In genomic region chr13:77810430-77810829, GRCh38 we compare ENCODE assay signal across 9 cellular contexts.
DNase-seq lines count a peak whose midpoint lies in the region; ATAC-seq and TF ChIP-seq lines count a peak whose summit lies in the region.
"Had no signal": no experiment of that assay in that cellular context is flagged by ENCODE, and none has a peak within 500 bp of the region (broad histone marks: within the 10 kb centered on the region; RNA-seq: fewer than 3 reads in every experiment).

No MANE protein-coding gene starts in this region.

- no peaks in the 10 kb centered on the region for H3K9me3 ChIP-seq in spleen

- peaks cover 0 to 5% (median 0%) of the 10 kb centered on the region in 7 donors for H3K27me3 ChIP-seq in spleen (replicated peaks in 1 of 7)

- TF ChIP-seq POLR2A in spleen (IDR thresholded peaks at IDR 0.05), result no peak

- no peaks in the 10 kb centered on the region for H3K36me3 Mint-ChIP-seq in activated naive CD4-positive, alpha-beta T cell treated with anti-CD3 and anti-CD28 coated beads for 36 hours (ENCODE audit: low read depth)
- no peaks in the 10 kb centered on the region for H3K36me3 Mint-ChIP-seq in HFFc6 (ENCODE audit: low read depth)
- H3K36me3 Mint-ChIP-seq: stimulated activated naive B cell treated with anti-CD40 and anti-IgM and Interleukin-4, amounts not matched to agents 10 μg/mL and 1 μg/mL and 100 μg/mL, for 72 hours had no signal

- peaks cover 4% of the 10 kb centered on the region for H3K4me1 Mint-ChIP-seq in activated naive CD4-positive, alpha-beta T cell treated with anti-CD3 and anti-CD28 coated beads for 36 hours (ENCODE audit: low read depth)
- no peaks in the 10 kb centered on the region for H3K4me1 Mint-ChIP-seq in HFFc6 (ENCODE audit: low read depth)
- H3K4me1 Mint-ChIP-seq: stimulated activated naive B cell treated with anti-CD40 and anti-IgM and Interleukin-4, amounts not matched to agents 10 μg/mL and 1 μg/mL and 100 μg/mL, for 72 hours had no signal

- H3K27ac ChIP-seq in spleen, result no peak overlapping the region

- CTCF ChIA-PET in activated naive CD4-positive, alpha-beta T cell treated with anti-CD3 and anti-CD28 coated beads for 36 hours (lab: Charles Lee), result interaction anchor here (0.7 to 1.5 kb wide), 6 partner anchors 9 to 49 kb away, joined by 3 to 8 read pairs (median 3); no protein-coding TSS in a partner anchor

- WGBS in spleen, 5 donors, result 47 to 72% (median 59%) methylated on average over 2 of the region's 2 CpGs

- intact Hi-C loops in activated naive CD4-positive, alpha-beta T cell treated with anti-CD3 and anti-CD28 coated beads for 36 hours (cut with micrococcal nuclease), result loop anchor here (1.0 kb wide), 2 partner anchors 31 to 311 kb away; no protein-coding TSS in a partner anchor
- intact Hi-C loops in spleen (cut with DNase I; ENCODE audit: low total_unique reads), result no loop called here

- no peaks in the 10 kb centered on the region for H3K9me3 Mint-ChIP-seq in activated naive CD4-positive, alpha-beta T cell treated with anti-CD3 and anti-CD28 coated beads for 36 hours
- peaks cover 29% of the 10 kb centered on the region for H3K9me3 Mint-ChIP-seq in HFFc6
- H3K9me3 Mint-ChIP-seq: stimulated activated naive B cell treated with anti-CD40 and anti-IgM and Interleukin-4, amounts not matched to agents 10 μg/mL and 1 μg/mL and 100 μg/mL, for 72 hours had no signal

- H3K36me3 ChIP-seq in spleen, result no peaks in the 10 kb centered on the region

- H3K4me3 ChIP-seq in spleen, result no peak overlapping the region

- no peak for ATAC-seq in GM21528 (IDR thresholded peaks at IDR 0.05; ENCODE audit: low FRiP score, unreplicated experiment)

- no peak overlapping the region for H3K27ac Mint-ChIP-seq in activated naive CD4-positive, alpha-beta T cell treated with anti-CD3 and anti-CD28 coated beads for 36 hours
- no peak overlapping the region for H3K27ac Mint-ChIP-seq in HFFc6
- H3K27ac Mint-ChIP-seq: stimulated activated naive B cell treated with anti-CD40 and anti-IgM and Interleukin-4, amounts not matched to agents 10 μg/mL and 1 μg/mL and 100 μg/mL, for 72 hours had no signal

- H3K4me3 Mint-ChIP-seq in activated naive CD4-positive, alpha-beta T cell treated with anti-CD3 and anti-CD28 coated beads for 36 hours, result no peak overlapping the region
- H3K4me3 Mint-ChIP-seq in HFFc6, result no peak overlapping the region
- H3K4me3 Mint-ChIP-seq: stimulated activated naive B cell treated with anti-CD40 and anti-IgM and Interleukin-4, amounts not matched to agents 10 μg/mL and 1 μg/mL and 100 μg/mL, for 72 hours had no signal

- H3K27me3 Mint-ChIP-seq in activated naive CD4-positive, alpha-beta T cell treated with anti-CD3 and anti-CD28 coated beads for 36 hours (ENCODE audit: low read depth), result peaks cover 9% of the 10 kb centered on the region
- no peaks in the 10 kb centered on the region; the same call in 1 of the 2 replicates for H3K27me3 Mint-ChIP-seq in HFFc6 (ENCODE audit: insufficient read depth)

- TF ChIP-seq CTCF in HFFc6 (IDR thresholded peaks at IDR 0.05) (no peak), spleen (IDR thresholded peaks at IDR 0.05 in 8 of 11, conservative IDR thresholded peaks at IDR 0.05 in 3 of 11) (peak in 3 of 11 experiments; percentile 30 to 47 (median 38))

- DNase-seq in activated naive CD4-positive, alpha-beta T cell treated with anti-CD3 and anti-CD28 coated beads for 36 hours, result peak; percentile 11
- DNase-seq in activated naive CD4-positive, alpha-beta T cell (lab: John Stamatoyannopoulos, UW), result no peak
- DNase-seq in HFFc6 (peak; percentile 1), NCI-H526 (lab: John Stamatoyannopoulos, UW) (peak; percentile 49 to 71), fibroblast of gingiva (ENCODE audit: low read depth) (peak; percentile 59), NCI-H2029 (lab: John Stamatoyannopoulos, UW) (no peak), spleen (no peak)
- DNase-seq: stimulated activated naive B cell treated with anti-CD40 and anti-IgM and Interleukin-4, amounts not matched to agents 10 μg/mL and 1 μg/mL and 100 μg/mL, for 72 hours had no signal

- H3K4me1 ChIP-seq in spleen, result peaks cover 0 to 5% (median 0%) of the 10 kb centered on the region in 6 donors

Comparison
In these comparisons a context has a peak if more than half of its experiments do, and no peak if none do; other contexts are left out.
1. DNase-seq: peak in activated naive CD4-positive, alpha-beta T cell treated with anti-CD3 and anti-CD28 coated beads for 36 hours (single experiment), HFFc6 (single experiment), NCI-H526 (2 of 2) and fibroblast of gingiva (single experiment); none in activated naive CD4-positive, alpha-beta T cell (0 of 4), NCI-H2029 (single experiment) and spleen (single experiment).